22 cellular contexts compared by ENCODE assay signal in genomic region chr7:116766881-116767280, GRCh38.
"Had no signal": no experiment of that assay in that cellular context is flagged by ENCODE, and none has a peak within 500 bp of the region (broad histone marks: within the 10 kb centered on the region; RNA-seq: fewer than 3 reads in every experiment).

No MANE protein-coding gene starts in this region.

- H3K9me3 ChIP-seq: heart left ventricle, left lung, ovary, testis, tibial nerve had no signal

- H3K4me1 ChIP-seq: testis had no signal

- H3K4me3 ChIP-seq: dorsolateral prefrontal cortex, heart left ventricle, left lung, lung, ovary, testis, tibial nerve had no signal

- H3K27ac ChIP-seq: dorsolateral prefrontal cortex, heart left ventricle, left lung, ovary, testis, tibial nerve had no signal

- ATAC-seq: heart left ventricle; left lung; naive thymus-derived CD8-positive, alpha-beta T cell; right cardiac atrium; stimulated activated naive B cell treated with anti-CD40 and anti-IgM and Interleukin-4, amounts not matched to agents 10 μg/mL and 1 μg/mL and 100 μg/mL, for 72 hours; stimulated activated naive CD8-positive, alpha-beta T cell treated with anti-CD3 and anti-CD28 coated beads, Interleukin-15, amount 100 ng/mL, for 72 hours had no signal

- FAIRE-seq: islet of Langerhans had no signal

- H3K36me3 ChIP-seq: left lung, ovary had no signal

- H3K27me3 ChIP-seq: dorsolateral prefrontal cortex, heart left ventricle, left lung, ovary, testis, tibial nerve had no signal

- DNase-seq: cortex of kidney; dorsolateral prefrontal cortex; effector CD8-positive, alpha-beta T cell; foreskin melanocyte; heart left ventricle; hypothalamus; kidney glomerular epithelial cell; left lung; mesendoderm; naive thymus-derived CD8-positive, alpha-beta T cell; nucleus accumbens; ovary; right cardiac atrium; stimulated activated CD4-positive, alpha-beta T cell treated with anti-CD3 and anti-CD28 coated beads, Interleukin-15, amount 100 ng/mL, for 24 hours; stimulated activated CD4-positive, alpha-beta T cell treated with anti-CD3 and anti-CD28 coated beads, Interleukin-1b, Interleukin-23, amount 100 ng/mL, for 48 hours; stimulated activated CD4-positive, alpha-beta T cell treated with anti-CD3 and anti-CD28 coated beads, Interleukin-4, amount 100 ng/mL, for 24 hours; stimulated activated naive B cell treated with anti-CD40 and anti-IgM and Interleukin-4, amounts not matched to agents 10 μg/mL and 1 μg/mL and 100 μg/mL, for 72 hours; stimulated activated naive CD8-positive, alpha-beta T cell treated with anti-CD3 and anti-CD28 coated beads, Interleukin-15, amount 100 ng/mL, for 72 hours; testis had no signal
